15 cellular contexts compared by ENCODE assay signal in the genomic region with DNA sequence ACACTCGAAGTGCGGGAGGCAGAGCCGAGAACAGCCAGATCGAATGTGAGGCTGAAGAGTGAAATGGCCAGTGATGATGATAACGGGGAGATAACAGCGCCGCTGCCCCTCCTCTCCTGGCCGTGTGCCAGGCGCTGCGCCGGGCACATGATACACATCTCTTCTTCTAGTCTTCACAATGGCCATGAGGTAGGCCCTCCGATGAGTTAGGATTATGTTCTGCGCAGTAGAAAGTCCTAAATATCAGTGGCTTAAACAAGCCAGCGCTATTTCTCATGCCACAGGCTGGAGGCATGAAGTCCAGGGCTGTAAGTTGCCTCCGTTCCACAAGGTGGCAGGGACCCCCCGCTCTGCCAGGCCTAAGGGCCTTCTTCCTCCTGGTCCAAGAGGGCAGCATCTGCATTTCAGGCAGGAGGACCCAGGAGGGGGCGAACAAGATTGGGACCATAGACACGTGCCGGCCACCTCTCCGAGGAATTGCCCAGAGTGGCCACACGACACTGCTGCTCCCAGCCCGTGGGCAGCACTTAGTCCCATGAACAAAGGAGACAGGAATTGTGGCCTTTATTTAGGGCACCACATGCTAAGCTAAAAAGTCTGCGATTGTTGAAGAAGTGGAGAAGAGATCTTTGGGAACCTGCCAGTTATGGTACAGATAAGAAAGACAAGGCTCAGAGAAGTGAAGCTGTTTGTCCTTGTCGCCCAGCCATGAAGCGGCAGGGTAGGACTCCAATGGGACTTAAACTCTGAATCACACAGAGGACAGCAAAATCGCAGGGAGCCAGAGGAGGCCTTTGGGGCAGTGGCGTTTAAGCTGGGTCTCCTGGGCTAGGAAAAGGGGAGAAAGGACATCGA. TPM values are rescaled to one million over a fixed set of nuclear protein-coding genes. Genes with fewer than 3 reads are reported as not detected.
DNase-seq lines count a peak whose midpoint lies in the region; ATAC-seq and TF ChIP-seq lines count a peak whose summit lies in the region.
"Had no signal": no experiment of that assay in that cellular context is flagged by ENCODE, and none has a peak within 500 bp of the region (broad histone marks: within the 10 kb centered on the region; RNA-seq: fewer than 3 reads in every experiment).

No MANE protein-coding gene starts in this region.

- intact Hi-C loops in adrenal gland (cut with DNase I): no loop called here
- intact Hi-C loops in CD4-positive, alpha-beta T cell (cut with DNase I, micrococcal nuclease): loop anchor here (2.0 to 10.0 kb wide), 8 partner anchors 85 to 248 kb away; partner anchors contain the start of genes ARPC3 (in 1 of the 2), FAM216A (in 1 of the 2), GPN3 (in 1 of the 2) and TCTN1 (in 1 of the 2)

- H3K4me3 Mint-ChIP-seq in naive B cell (no peak overlapping the region), osteocyte (ENCODE audit: unreplicated experiment) (no peak overlapping the region)
- no peak overlapping the region for H3K4me3 Mint-ChIP-seq in CD4-positive, alpha-beta T cell
- H3K4me3 Mint-ChIP-seq: activated T-helper 17 cell treated with anti-CD3 and anti-CD28 coated beads, Interleukin-2, amount 50 U/mL, for 72 hours had no signal

- no peak for ATAC-seq in naive B cell (ENCODE audit: low read depth in 2 of 2)
- ATAC-seq in CD4-positive, alpha-beta T cell (ENCODE audit: poor library complexity): no peak
- ATAC-seq: activated T-helper 17 cell treated with anti-CD3 and anti-CD28 coated beads, Interleukin-2, amount 50 U/mL, for 72 hours had no signal

- H3K9me2 ChIP-seq in Loucy (replicated peaks; ENCODE audit: low read depth, low read length): no peaks in the 10 kb centered on the region

- H3K36me3 Mint-ChIP-seq in naive B cell (no peaks in the 10 kb centered on the region), osteocyte (ENCODE audit: unreplicated experiment) (no peaks in the 10 kb centered on the region)
- no peaks in the 10 kb centered on the region for H3K36me3 Mint-ChIP-seq in CD4-positive, alpha-beta T cell (ENCODE audit: low read depth)

- H4K20me1 ChIP-seq in Loucy (ENCODE audit: insufficient read depth, low read length, poor library complexity, severe bottlenecking): no peaks in the 10 kb centered on the region

- H3K4me1 ChIP-seq in Loucy (ENCODE audit: insufficient read depth, low read length, poor library complexity, severe bottlenecking) (no peaks in the 10 kb centered on the region), adrenal gland (replicated peaks in 1 of 2) (peaks cover 5 to 15% of the 10 kb centered on the region in 2 donors)
- H3K4me1 ChIP-seq: parathyroid adenoma had no signal

- H3F3A ChIP-seq in Loucy (ENCODE audit: low read depth): no peaks in the 10 kb centered on the region

- no peak overlapping the region for H3K9ac ChIP-seq in Loucy (ENCODE audit: low read depth, low read length, poor library complexity, severe bottlenecking)
- H3K9ac ChIP-seq: parathyroid adenoma had no signal

- H3K4me2 ChIP-seq in Loucy (ENCODE audit: low read depth, low read length, poor library complexity, severe bottlenecking): no peak overlapping the region

- H3K9me3 ChIP-seq in Loucy (ENCODE audit: insufficient read depth, low read depth, low read length) (no peaks in the 10 kb centered on the region), adrenal gland (replicated peaks in 1 of 3) (no peaks in the 10 kb centered on the region)
- no peaks in the 10 kb centered on the region for H3K9me3 ChIP-seq in CD4-positive, alpha-beta T cell (ENCODE audit: control insufficient read depth, low read length)
- H3K9me3 ChIP-seq: body of pancreas, vagina had no signal

- H3K4me3 ChIP-seq in Loucy (ENCODE audit: low read length, poor library complexity, severe bottlenecking): no peak overlapping the region
- H3K4me3 ChIP-seq in adrenal gland: no peak overlapping the region
- H3K4me3 ChIP-seq: body of pancreas had no signal

- H2AFZ ChIP-seq in Loucy (ENCODE audit: low read length): no peak overlapping the region
- H2AFZ ChIP-seq: parathyroid adenoma had no signal

- H3K27ac ChIP-seq in adrenal gland: no peak overlapping the region
- H3K27ac ChIP-seq in CD4-positive, alpha-beta T cell (ENCODE audit: low read depth, low read length): no peak overlapping the region
- H3K27ac ChIP-seq: parathyroid adenoma, vagina had no signal

- POLR2A ChIA-PET in CD4-positive, alpha-beta T cell (lab: Charles Lee): no interaction called here

- no peak for TF ChIP-seq POLR2A in adrenal gland (IDR thresholded peaks at IDR 0.05)

- no peaks in the 10 kb centered on the region for H3K79me2 ChIP-seq in Loucy (ENCODE audit: insufficient read depth, low read length)
- H3K79me2 ChIP-seq: parathyroid adenoma had no signal

- CTCF ChIA-PET in CD4-positive, alpha-beta T cell (lab: Charles Lee): no interaction called here

- H3K27ac Mint-ChIP-seq in naive B cell (peak overlapping the region in 5 of 6 donors; percentile 54 to 95 (median 63)), osteocyte (ENCODE audit: unreplicated experiment) (no peak overlapping the region)
- no peak overlapping the region for H3K27ac Mint-ChIP-seq in CD4-positive, alpha-beta T cell
- H3K27ac Mint-ChIP-seq: activated T-helper 17 cell treated with anti-CD3 and anti-CD28 coated beads, Interleukin-2, amount 50 U/mL, for 72 hours had no signal

- H3K27me3 Mint-ChIP-seq in naive B cell: no peaks in the 10 kb centered on the region
- no peaks in the 10 kb centered on the region for H3K27me3 Mint-ChIP-seq in CD4-positive, alpha-beta T cell
- no peaks in the 10 kb centered on the region for H3K27me3 Mint-ChIP-seq in osteocyte (ENCODE audit: unreplicated experiment)
- H3K27me3 Mint-ChIP-seq: activated T-helper 17 cell treated with anti-CD3 and anti-CD28 coated beads, Interleukin-2, amount 50 U/mL, for 72 hours had no signal

- 61 to 79% (median 75%) methylated on average over 21 to 28 of the region's 28 CpGs for whole genome bisulfite sequencing in adrenal gland, 4 donors

- H3K4me1 Mint-ChIP-seq in naive B cell (peaks cover 24 to 41% (median 36%) of the 10 kb centered on the region in 3 donors), osteocyte (ENCODE audit: unreplicated experiment) (no peaks in the 10 kb centered on the region)
- H3K4me1 Mint-ChIP-seq in CD4-positive, alpha-beta T cell (ENCODE audit: low read depth): peaks cover 14% of the 10 kb centered on the region
- H3K4me1 Mint-ChIP-seq: activated T-helper 17 cell treated with anti-CD3 and anti-CD28 coated beads, Interleukin-2, amount 50 U/mL, for 72 hours had no signal

- H3K36me3 ChIP-seq in Loucy (ENCODE audit: insufficient read depth, low read length): no peaks in the 10 kb centered on the region
- no peaks in the 10 kb centered on the region for H3K36me3 ChIP-seq in adrenal gland (replicated peaks in 1 of 2)
- H3K36me3 ChIP-seq: vagina had no signal

- peak; percentile 41 for DNase-seq in NCI-H748 (lab: John Stamatoyannopoulos, UW; ENCODE audit: unreplicated experiment)
- no peak for DNase-seq in NCI-H748 treated with DMSO at 0.1 percent for 48 hours (lab: John Stamatoyannopoulos, UW)
- peak in 5 of 7 donors; percentile 33 to 54 (median 53) for DNase-seq in adrenal gland
- no peak for DNase-seq in naive B cell
- DNase-seq in CD4-positive, alpha-beta T cell: no peak
- no peak for DNase-seq in glomerular visceral epithelial cell (ENCODE audit: extremely low spot score)
- DNase-seq in osteocyte (ENCODE audit: extremely low spot score, unreplicated experiment): no peak
- DNase-seq: activated CD4-positive, alpha-beta T cell treated with anti-CD3 and anti-CD28 coated beads for 1 hour; NCI-H2171 treated with DMSO at 0.1 percent for 48 hours; stimulated activated CD4-positive, alpha-beta T cell treated with anti-CD3 and anti-CD28 coated beads, Interleukin-1b, Interleukin-23, amount 100 ng/mL, for 48 hours had no signal

- peak; percentile 42; the same call in 1 of the 2 replicates for TF ChIP-seq CTCF in Loucy (conservative IDR thresholded peaks at IDR 0.05; ENCODE audit: low read length)
- peak in 1 of 6 experiments; percentile 9 for TF ChIP-seq CTCF in adrenal gland (IDR thresholded peaks at IDR 0.05)
- TF ChIP-seq CTCF in CD4-positive, alpha-beta T cell (IDR thresholded peaks at IDR 0.05): no peak
- TF ChIP-seq CTCF in osteocyte (IDR thresholded peaks at IDR 0.05): no peak

- H3K9me3 Mint-ChIP-seq in naive B cell: peaks cover 0 to 3% (median 0%) of the 10 kb centered on the region in 7 donors
- no peaks in the 10 kb centered on the region for H3K9me3 Mint-ChIP-seq in CD4-positive, alpha-beta T cell
- H3K9me3 Mint-ChIP-seq in osteocyte (ENCODE audit: unreplicated experiment): no peaks in the 10 kb centered on the region
- H3K9me3 Mint-ChIP-seq: activated T-helper 17 cell treated with anti-CD3 and anti-CD28 coated beads, Interleukin-2, amount 50 U/mL, for 72 hours had no signal

- no peaks in the 10 kb centered on the region for H3K27me3 ChIP-seq in Loucy (ENCODE audit: insufficient read depth, low read length, poor library complexity, severe bottlenecking)
- no peaks in the 10 kb centered on the region for H3K27me3 ChIP-seq in adrenal gland
- no peaks in the 10 kb centered on the region for H3K27me3 ChIP-seq in CD4-positive, alpha-beta T cell (ENCODE audit: control insufficient read depth, insufficient read depth, low read length)
- H3K27me3 ChIP-seq: body of pancreas, vagina had no signal

RNA-seq across cellular contexts. Expression of gene HVCN1, which starts 10.9 kb away (rescaled TPM):
- 10 to 100 TPM in 5 of 8 donors, 1 to 10 TPM in 3; 6.5 to 71.0 (median 12.7) TPM for total RNA-seq in adrenal gland
- 10 to 100 TPM in 1 of 3 donors, 1 to 10 TPM in 2; 5.7 to 41.3 (median 6.5) TPM for polyA plus RNA-seq in adrenal gland
- polyA plus RNA-seq in naive B cell (ENCODE audit: low read depth in 6 of 6): 100 to 1,000 TPM; 654 to 887 (median 845) TPM
- 1 to 10 TPM; 3.9 to 4.1 TPM for total RNA-seq in CD4-positive, alpha-beta T cell
- 0.76 and 0.94 TPM in 2 replicates for total RNA-seq in osteocyte

RNA-seq across cellular contexts. Expression of gene PPP1CC, which starts 42.9 kb away (rescaled TPM):
- 100 to 1,000 TPM in 7 of 8 donors, 10 to 100 TPM in 1; 98.8 to 170 (median 137) TPM for total RNA-seq in adrenal gland
- 100 to 1,000 TPM in 1 of 3 donors, 10 to 100 TPM in 2; 53.7 to 182 (median 58.0) TPM for polyA plus RNA-seq in adrenal gland
- polyA plus RNA-seq in naive B cell (ENCODE audit: low read depth in 6 of 6): 100 to 1,000 TPM; 198 to 315 (median 216) TPM
- total RNA-seq in CD4-positive, alpha-beta T cell: 100 to 1,000 TPM; 146 to 150 TPM
- 99.0 and 102 TPM in 2 replicates for total RNA-seq in osteocyte

Comparison
In these comparisons a context has a peak if more than half of its experiments do, and no peak if none do; other contexts are left out.
1. DNase-seq: peak in NCI-H748 (single experiment) and adrenal gland (5 of 7); none in NCI-H748 treated with DMSO at 0.1 percent for 48 hours (single experiment), naive B cell (single experiment), CD4-positive, alpha-beta T cell (0 of 10), glomerular visceral epithelial cell (single experiment) and osteocyte (single experiment).
2. H3K27ac Mint-ChIP-seq: peak in naive B cell (5 of 6); none in CD4-positive, alpha-beta T cell (single experiment) and osteocyte (single experiment).
3. intact Hi-C loops: an anchor here in CD4-positive, alpha-beta T cell (2.0 to 10.0 kb wide); none called in adrenal gland.